Comparison of ENCODE assay signal across 1 cellular context in genomic region chr3:192899540-192899982, GRCh38.
TF ChIP-seq lines count a peak whose summit lies in the region.

No MANE protein-coding gene starts in this region.

TF ChIP-seq in GM23338, 12 proteins besides CTCF, POLR2A, EP300 and RAD21 (continued from another document):
- TF ChIP-seq ZNF462 (CRISPR knock-in tag; IDR thresholded peaks at IDR 0.05) (no peak), EZH2phosphoT487 (IDR thresholded peaks at IDR 0.05; ENCODE audit: unreplicated experiment) (no peak), EZH2 (IDR thresholded peaks at IDR 0.05; ENCODE audit: low read depth, unreplicated experiment) (no peak)
